ENCODE assay signal across 22 cellular contexts in genomic region chr7:68911754-68912153, GRCh38.
"Had no signal": no experiment of that assay in that cellular context is flagged by ENCODE, and none has a peak within 500 bp of the region (broad histone marks: within the 10 kb centered on the region; RNA-seq: fewer than 3 reads in every experiment).

No MANE protein-coding gene starts in this region.

- H3K36me3 ChIP-seq: esophagus muscularis mucosa, gastroesophageal sphincter, heart right ventricle, left lung, lower lobe of right lung had no signal

- H3K27ac ChIP-seq: coronary artery, dorsolateral prefrontal cortex, esophagus muscularis mucosa, foreskin keratinocyte, gastroesophageal sphincter, heart right ventricle, left lung, lower lobe of right lung had no signal

- ATAC-seq: foreskin keratinocyte; gastroesophageal sphincter; heart right ventricle; left cardiac atrium; left lung; left ventricle myocardium superior; lower lobe of right lung; naive thymus-derived CD4-positive, alpha-beta T cell had no signal

- FAIRE-seq: colon, endothelial cell of umbilical vein, frontal cortex, islet of Langerhans, keratinocyte had no signal

- H3K9me3 ChIP-seq: lower lobe of right lung had no signal

- DNase-seq: dermis blood vessel endothelial cell; dorsolateral prefrontal cortex; effector CD4-positive, alpha-beta T cell; effector memory CD4-positive, alpha-beta T cell; foreskin keratinocyte; heart right ventricle; hippocampal formation; left cardiac atrium; left lung; left ventricle myocardium superior; lower lobe of right lung; mesenchymal stem cell; midbrain; naive thymus-derived CD4-positive, alpha-beta T cell had no signal

- H3K27me3 ChIP-seq: esophagus muscularis mucosa, foreskin keratinocyte, gastroesophageal sphincter, left lung had no signal

- H3K4me1 ChIP-seq: esophagus muscularis mucosa, foreskin keratinocyte, gastroesophageal sphincter, heart right ventricle, left lung, lower lobe of right lung had no signal

- H3K4me3 ChIP-seq: coronary artery, dorsolateral prefrontal cortex, esophagus muscularis mucosa, gastroesophageal sphincter, heart right ventricle, left lung, lower lobe of right lung had no signal
